8 cellular contexts compared by ENCODE assay signal in the genomic region with DNA sequence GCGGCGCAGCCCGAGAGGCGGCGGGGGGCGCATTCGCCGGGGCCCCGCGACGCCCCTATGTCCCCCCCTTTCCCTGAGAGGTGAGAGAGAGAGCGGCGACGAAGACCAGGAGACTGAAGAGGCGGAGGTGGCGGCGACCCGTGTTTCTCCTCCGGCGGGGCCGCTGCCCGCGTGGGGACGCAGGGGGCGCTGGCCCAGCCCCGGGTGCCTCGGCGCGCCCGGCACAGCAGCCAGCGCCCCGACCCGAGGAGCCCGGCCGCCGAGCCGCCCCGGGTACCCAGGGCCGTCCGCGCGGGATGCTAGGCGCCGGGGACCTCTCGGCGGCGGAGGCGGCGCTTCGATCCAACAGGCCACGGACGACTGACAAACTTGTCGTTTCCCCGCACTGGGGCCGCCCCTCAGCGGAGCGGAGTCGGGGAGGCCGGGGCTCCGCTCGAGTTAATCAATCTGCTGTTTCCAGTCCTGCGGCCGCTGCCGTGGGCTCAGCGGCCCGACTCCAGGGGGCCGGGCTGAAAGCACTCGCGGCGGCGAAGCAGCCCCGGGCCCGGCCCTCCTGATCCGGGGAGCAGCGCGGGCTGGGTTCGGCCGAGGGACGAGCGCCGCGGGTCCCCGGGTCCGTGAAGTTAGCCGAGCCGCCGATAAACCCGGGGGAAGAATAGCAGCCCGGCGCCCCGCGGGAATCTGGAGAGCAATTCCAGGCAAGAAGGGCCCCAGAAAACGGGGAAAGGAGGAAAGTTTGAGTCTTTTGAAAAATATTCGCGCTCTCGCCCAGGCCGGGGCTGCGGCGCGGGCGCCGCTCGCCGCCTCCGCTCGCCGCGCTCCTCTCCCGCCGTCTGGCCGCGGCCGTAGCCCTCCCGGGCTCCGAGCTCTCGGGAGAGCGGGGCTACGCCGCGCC. TPM values are rescaled to one million over a fixed set of nuclear protein-coding genes. Genes with fewer than 3 reads are reported as not detected.
DNase-seq lines count a peak whose midpoint lies in the region; ATAC-seq and TF ChIP-seq lines count a peak whose summit lies in the region.

No MANE protein-coding gene starts in this region.

- CTCF ChIA-PET in activated naive CD4-positive, alpha-beta T cell treated with anti-CD3 and anti-CD28 coated beads for 36 hours (lab: Charles Lee) = interaction anchor here (0.7 to 0.9 kb wide), 4 partner anchors 225 to 801 kb away, joined by 4 to 6 read pairs (median 4); no protein-coding TSS in a partner anchor

- no peaks in the 10 kb centered on the region for H3F3A ChIP-seq in OCI-LY1 (ENCODE audit: insufficient read depth, low read length)

- H3K36me3 Mint-ChIP-seq in activated naive CD4-positive, alpha-beta T cell treated with anti-CD3 and anti-CD28 coated beads for 36 hours (ENCODE audit: low read depth) = no peaks in the 10 kb centered on the region

- no peaks in the 10 kb centered on the region for H3K79me2 ChIP-seq in OCI-LY1 (ENCODE audit: insufficient read depth, low read length)

- H3K4me3 Mint-ChIP-seq in activated naive CD4-positive, alpha-beta T cell treated with anti-CD3 and anti-CD28 coated beads for 36 hours = peak overlapping the region; percentile 98

- H3K9me2 ChIP-seq in OCI-LY1 (ENCODE audit: low read depth, low read length) = no peaks in the 10 kb centered on the region

- no peak overlapping the region for H3K27ac Mint-ChIP-seq in activated naive CD4-positive, alpha-beta T cell treated with anti-CD3 and anti-CD28 coated beads for 36 hours

- peaks cover 19% of the 10 kb centered on the region for H3K27me3 Mint-ChIP-seq in activated naive CD4-positive, alpha-beta T cell treated with anti-CD3 and anti-CD28 coated beads for 36 hours (ENCODE audit: low read depth)

- peaks cover 17% of the 10 kb centered on the region; the same call in 1 of the 2 replicates for H3K27me3 ChIP-seq in OCI-LY1 (ENCODE audit: insufficient read depth, low read length)
- H3K27me3 ChIP-seq in right cardiac atrium (ENCODE audit: control insufficient read depth, insufficient read depth) = no peaks in the 10 kb centered on the region
- peaks cover 46% of the 10 kb centered on the region for H3K27me3 ChIP-seq in skeletal muscle satellite cell (ENCODE audit: control insufficient read depth, insufficient read depth, low read length)

- H3K4me1 ChIP-seq in OCI-LY1 (ENCODE audit: insufficient read depth, low read length, severe bottlenecking) (peaks cover 14% of the 10 kb centered on the region), right cardiac atrium (ENCODE audit: control insufficient read depth, insufficient read depth, low read length) (peaks cover 5% of the 10 kb centered on the region), skeletal muscle satellite cell (ENCODE audit: control insufficient read depth, insufficient read depth, low read length) (peaks cover 19% of the 10 kb centered on the region)

- intact Hi-C loops in activated naive CD4-positive, alpha-beta T cell treated with anti-CD3 and anti-CD28 coated beads for 36 hours (cut with micrococcal nuclease) = loop anchor here (1.0 to 5.0 kb wide), 6 partner anchors 165 to 798 kb away; partner anchors contain the start of genes CCDC167, CMTR1, TBC1D22B and TMEM217
- intact Hi-C loops in right cardiac atrium (cut with DNase I) = loop anchor here in 1 of 4 donors (10.0 kb wide), 2 partner anchors 372 to 798 kb away; no protein-coding TSS in a partner anchor

- H3K9me3 ChIP-seq in OCI-LY1 (ENCODE audit: low read length) (no peaks in the 10 kb centered on the region), right cardiac atrium (ENCODE audit: control insufficient read depth, low read length) (no peaks in the 10 kb centered on the region), skeletal muscle satellite cell (replicated peaks; ENCODE audit: low read length) (no peaks in the 10 kb centered on the region)

- no peaks in the 10 kb centered on the region for H3K36me3 ChIP-seq in OCI-LY1 (ENCODE audit: insufficient read depth, low read length)
- H3K36me3 ChIP-seq in skeletal muscle satellite cell (ENCODE audit: insufficient read depth, low read length) = no peaks in the 10 kb centered on the region

- H3K4me1 Mint-ChIP-seq in activated naive CD4-positive, alpha-beta T cell treated with anti-CD3 and anti-CD28 coated beads for 36 hours (ENCODE audit: low read depth) = peaks cover 18% of the 10 kb centered on the region

- H3K9me3 Mint-ChIP-seq in activated naive CD4-positive, alpha-beta T cell treated with anti-CD3 and anti-CD28 coated beads for 36 hours = no peaks in the 10 kb centered on the region

- peak; percentile 8 to 22 for ATAC-seq in right cardiac atrium

- no peak overlapping the region for H3K27ac ChIP-seq in OCI-LY1 (ENCODE audit: low read depth, low read length, poor library complexity, severe bottlenecking)
- no peak overlapping the region for H3K27ac ChIP-seq in right cardiac atrium (ENCODE audit: low read length)

- H3K4me3 ChIP-seq in OCI-LY1 (ENCODE audit: low read depth, low read length, poor library complexity, severe bottlenecking) = peak overlapping the region; percentile 58
- H3K4me3 ChIP-seq in right cardiac atrium (ENCODE audit: low read length) = peak overlapping the region; percentile 95
- H3K4me3 ChIP-seq in skeletal muscle satellite cell (ENCODE audit: low read length) = peak overlapping the region; percentile 83

- H4K20me1 ChIP-seq in OCI-LY1 (ENCODE audit: insufficient read depth, low read length) = no peaks in the 10 kb centered on the region

- peak; percentile 62 for DNase-seq in DMS53 (lab: John Stamatoyannopoulos, UW)
- no peak for DNase-seq in DMS53 treated with DMSO at 0.1 percent for 48 hours (lab: John Stamatoyannopoulos, UW; ENCODE audit: unreplicated experiment)
- peak; percentile 58 for DNase-seq in activated naive CD4-positive, alpha-beta T cell treated with anti-CD3 and anti-CD28 coated beads for 36 hours
- peak in 2 of 3 donors; percentile 68 to 69 for DNase-seq in right cardiac atrium
- DNase-seq in ureter (ENCODE audit: low spot score) = no peak
- DNase-seq in SIG-M5 treated with dmso at 0.1 percent for 504 hours (lab: John Stamatoyannopoulos, UW; ENCODE audit: unreplicated experiment) = no peak

- no peak overlapping the region for H3K9ac ChIP-seq in OCI-LY1 (ENCODE audit: low read length)
- peak overlapping the region; percentile 80 for H3K9ac ChIP-seq in skeletal muscle satellite cell (ENCODE audit: low read depth, low read length)

- no peak for TF ChIP-seq CTCF in OCI-LY1 (IDR thresholded peaks at IDR 0.05; ENCODE audit: low read length)

- no peak overlapping the region for H2AFZ ChIP-seq in OCI-LY1 (ENCODE audit: low read length)

- under 1% methylated on average over 120 of the region's 120 CpGs for WGBS in right cardiac atrium

- H3K4me2 ChIP-seq in OCI-LY1 (ENCODE audit: low read length) = peak overlapping the region; percentile 74
- peak overlapping the region; percentile 100 for H3K4me2 ChIP-seq in skeletal muscle satellite cell (ENCODE audit: low read length)

RNA-seq across cellular contexts. Expression of gene MDGA1, which starts 0.6 kb away (rescaled TPM):
- total RNA-seq in activated naive CD4-positive, alpha-beta T cell treated with anti-CD3 and anti-CD28 coated beads for 36 hours = 1 to 10 TPM; 2.8 to 3.6 TPM
- total RNA-seq in right cardiac atrium (1 to 10 TPM; 1.8 to 3.9 (median 2.5) TPM), ureter (1.6 TPM)
- 3.0 TPM for polyA plus RNA-seq in right cardiac atrium
- 1.0 and 1.5 TPM in 2 replicates for total RNA-seq in skeletal muscle satellite cell (2012; rRNA removed)

Comparison
In these comparisons a context has a peak if more than half of its experiments do, and no peak if none do; other contexts are left out.
1. DNase-seq: peak in DMS53 (single experiment), activated naive CD4-positive, alpha-beta T cell treated with anti-CD3 and anti-CD28 coated beads for 36 hours (single experiment) and right cardiac atrium (2 of 3); none in DMS53 treated with DMSO at 0.1 percent for 48 hours (single experiment), ureter (single experiment) and SIG-M5 treated with dmso at 0.1 percent for 504 hours (single experiment).
2. Peak in every context shown above with its lines, with median percentiles within 50 percentile points of each other: H3K4me3 ChIP-seq.